In genomic region chr14:31926123-31926522, GRCh38 we compare ENCODE assay signal across 9 cellular contexts.
DNase-seq lines count a peak whose midpoint lies in the region; FAIRE-seq and TF ChIP-seq lines count a peak whose summit lies in the region.
"Had no signal": no experiment of that assay in that cellular context is flagged by ENCODE, and none has a peak within 500 bp of the region (broad histone marks: within the 10 kb centered on the region; RNA-seq: fewer than 3 reads in every experiment).

No MANE protein-coding gene starts in this region.

- H3K9me3 ChIP-seq in WERI-Rb-1 (ENCODE audit: severe bottlenecking) (no peaks in the 10 kb centered on the region), subcutaneous abdominal adipose tissue (ENCODE audit: control insufficient read depth in 5 of 5, low read length in 5 of 5) (no peaks in the 10 kb centered on the region)

- H3K36me3 ChIP-seq in WERI-Rb-1 (no peaks in the 10 kb centered on the region), subcutaneous abdominal adipose tissue (ENCODE audit: control insufficient read depth in 5 of 5, insufficient read depth in 5 of 5, low read length in 5 of 5) (no peaks in the 10 kb centered on the region)

- H3K4me1 ChIP-seq in subcutaneous abdominal adipose tissue (ENCODE audit: control insufficient read depth in 5 of 5, insufficient read depth in 5 of 5, low read length in 5 of 5), result peaks cover 6 to 34% (median 16%) of the 10 kb centered on the region in 5 donors

- peak; percentile 59 for TF ChIP-seq CTCF in WERI-Rb-1 (IDR thresholded peaks at IDR 0.05; ENCODE audit: low read depth, low read length)

- H3K27ac ChIP-seq in WERI-Rb-1, result no peak overlapping the region
- H3K27ac ChIP-seq in subcutaneous abdominal adipose tissue (ENCODE audit: low read depth, low read length), result peak overlapping the region; percentile 34

- H3K4me3 ChIP-seq in WERI-Rb-1 (ENCODE audit: low read depth, low read length) (no peak overlapping the region), subcutaneous abdominal adipose tissue (ENCODE audit: low read depth in 1 of 5, low read length in 5 of 5) (no peak overlapping the region)
- H3K4me3 ChIP-seq: skin epidermis had no signal

- peak; percentile 36 for DNase-seq in DMS79 treated with DMSO at 0.1 percent for 48 hours (lab: John Stamatoyannopoulos, UW)
- peak; percentile 42 for DNase-seq in GM19239 (ENCODE audit: insufficient read length, low spot score)
- DNase-seq in NCI-H1092 (lab: John Stamatoyannopoulos, UW), result peak; percentile 50
- DNase-seq in WERI-Rb-1, result no peak
- peak; percentile 44 for DNase-seq in glomerular visceral epithelial cell (ENCODE audit: extremely low spot score)
- DNase-seq in NK-92 (lab: John Stamatoyannopoulos, UW; ENCODE audit: unreplicated experiment), result no peak
- DNase-seq in activated CD8-positive, alpha-beta memory T cell treated with anti-CD3 and anti-CD28 coated beads for 24 hours, result no peak

- H3K27me3 ChIP-seq in WERI-Rb-1 (ENCODE audit: insufficient read depth, low read depth, severe bottlenecking) (no peaks in the 10 kb centered on the region), subcutaneous abdominal adipose tissue (ENCODE audit: control insufficient read depth in 5 of 5, insufficient read depth in 4 of 5, low read length in 5 of 5) (no peaks in the 10 kb centered on the region)

- peak; percentile 76 for FAIRE-seq in GM19239 (lab: Jason Lieb, UNC)

- no peak overlapping the region for H3K9ac ChIP-seq in subcutaneous abdominal adipose tissue (ENCODE audit: low read length in 5 of 5)

Comparison
In these comparisons a context has a peak if more than half of its experiments do, and no peak if none do; other contexts are left out.
1. DNase-seq: peak in DMS79 treated with DMSO at 0.1 percent for 48 hours (single experiment), GM19239 (single experiment), NCI-H1092 (single experiment) and glomerular visceral epithelial cell (single experiment); none in WERI-Rb-1 (single experiment), NK-92 (single experiment) and activated CD8-positive, alpha-beta memory T cell treated with anti-CD3 and anti-CD28 coated beads for 24 hours (single experiment).